Comparison of ENCODE assay signal across 7 cellular contexts in the genomic region with DNA sequence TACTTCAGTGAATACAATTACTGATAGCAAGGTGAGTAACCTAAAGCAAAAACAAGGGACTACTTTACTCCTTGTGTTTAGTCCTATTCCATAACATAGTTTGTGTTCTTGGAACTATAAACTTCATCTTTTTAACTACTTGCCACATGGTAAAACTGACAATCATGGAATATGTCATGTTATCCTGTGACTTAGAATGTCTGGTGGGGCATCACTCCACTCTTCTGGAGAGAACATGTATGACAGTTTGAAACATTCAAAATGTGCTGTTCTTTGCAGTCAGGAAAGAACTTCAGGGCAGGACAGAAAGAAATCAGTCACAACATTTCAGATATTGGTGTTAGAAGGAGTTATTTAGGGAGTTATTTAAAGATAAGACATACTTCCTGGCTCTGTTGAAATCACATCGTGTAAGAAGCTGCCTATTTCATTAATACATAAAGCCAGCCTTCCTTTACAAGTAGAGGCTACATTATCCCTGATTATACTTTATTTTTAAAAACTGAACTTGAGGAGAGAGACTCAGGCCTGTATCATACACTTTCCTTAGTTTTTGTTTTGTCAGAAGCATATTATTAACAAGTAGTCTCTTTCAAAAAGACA.
DNase-seq lines count a peak whose midpoint lies in the region; ATAC-seq and TF ChIP-seq lines count a peak whose summit lies in the region.
"Not testable (repeated sequence)": the region's sequence is repeated elsewhere in the genome, so short reads cannot be mapped to it uniquely, and the experiment has no call there.

No MANE protein-coding gene starts in this region.

- not testable (repeated sequence) for H2AFZ ChIP-seq in neural cell (ENCODE audit: low read depth, low read length)

- H3K9me3 ChIP-seq in cardiac muscle cell (ENCODE audit: low read depth); neural cell (ENCODE audit: low read length): not testable (repeated sequence)

- not testable (repeated sequence) for H3K36me3 ChIP-seq in cardiac muscle cell; neural cell (ENCODE audit: insufficient read depth, low read length)

- not testable (repeated sequence) for H3K4me1 ChIP-seq in cardiac muscle cell (ENCODE audit: low read depth)

- peak; percentile 28 for TF ChIP-seq RAD21 in neural cell (conservative IDR thresholded peaks at IDR 0.05)

- H3K4me3 Mint-ChIP-seq in CD14-positive monocyte, type B pancreatic cell: not testable (repeated sequence)

- intact Hi-C loops in CD14-positive monocyte (cut with micrococcal nuclease), result not testable (repeated sequence)

- H3K27me3 ChIP-seq in cardiac muscle cell; neural cell (ENCODE audit: insufficient read depth, low read depth, low read length): not testable (repeated sequence)

- not testable (repeated sequence) for H3K4me2 ChIP-seq in neural cell (ENCODE audit: low read length)

- H3K79me2 ChIP-seq in neural cell (replicated peaks; ENCODE audit: insufficient read depth, low read length), result not testable (repeated sequence)

- DNase-seq in CD14-positive monocyte (ENCODE audit: low spot score); type B pancreatic cell (ENCODE audit: extremely low spot score, unreplicated experiment): not testable (repeated sequence)
- peak; percentile 38 for DNase-seq in dermis blood vessel endothelial cell
- peak; percentile 54 for DNase-seq in fibroblast of pulmonary artery (ENCODE audit: low read depth)
- peak in 1 of 2 donors; percentile 70 for DNase-seq in cardiac muscle cell (ENCODE audit: low read depth in 1 of 2, low spot score in 1 of 2)

- peak; percentile 37; the same call in 1 of the 3 replicates for ATAC-seq in SK-N-SH treated with all-trans-retinoic acid at 6 μM for 48 hours

- H3K4me1 Mint-ChIP-seq in CD14-positive monocyte; type B pancreatic cell (ENCODE audit: unreplicated experiment): not testable (repeated sequence)

- H3K9me3 Mint-ChIP-seq in CD14-positive monocyte, type B pancreatic cell: not testable (repeated sequence)

- not testable (repeated sequence) for H3K9ac ChIP-seq in neural cell (ENCODE audit: low read length)

- not testable (repeated sequence) for H3K27me3 Mint-ChIP-seq in CD14-positive monocyte (ENCODE audit: low read depth in 3 of 3); type B pancreatic cell

- H3K4me3 ChIP-seq in fibroblast of pulmonary artery (replicated peaks; ENCODE audit: low read depth, low read length); cardiac muscle cell; neural cell (ENCODE audit: low read length): not testable (repeated sequence)

- not testable (repeated sequence) for H3F3A ChIP-seq in neural cell (ENCODE audit: insufficient read depth, low read length, poor library complexity, severe bottlenecking)

- not testable (repeated sequence) for H3K27ac Mint-ChIP-seq in CD14-positive monocyte, type B pancreatic cell

- not testable (repeated sequence) for H4K20me1 ChIP-seq in neural cell (ENCODE audit: insufficient read depth)

- not testable (repeated sequence) for H3K27ac ChIP-seq in cardiac muscle cell; neural cell (ENCODE audit: low read length)

- not testable (repeated sequence) for TF ChIP-seq EP300 in neural cell (conservative IDR thresholded peaks at IDR 0.05; ENCODE audit: poor library complexity, severe bottlenecking)

- TF ChIP-seq CTCF in CD14-positive monocyte (IDR thresholded peaks at IDR 0.05), result peak; percentile 34
- TF ChIP-seq CTCF in fibroblast of pulmonary artery (IDR thresholded peaks at IDR 0.05; ENCODE audit: low read length, missing control alignments), result peak; percentile 10
- peak; percentile 15 for TF ChIP-seq CTCF in cardiac muscle cell (IDR thresholded peaks at IDR 0.05; ENCODE audit: low read depth, low read length)
- TF ChIP-seq CTCF in neural cell (IDR thresholded peaks at IDR 0.05; ENCODE audit: poor library complexity, severe bottlenecking), result not testable (repeated sequence)
- TF ChIP-seq CTCF in type B pancreatic cell (conservative IDR thresholded peaks at IDR 0.05), result peak; percentile 37

- H3K9me2 ChIP-seq in neural cell (ENCODE audit: insufficient read depth, low read length), result not testable (repeated sequence)

- not testable (repeated sequence) for H3K36me3 Mint-ChIP-seq in CD14-positive monocyte, type B pancreatic cell

TF ChIP-seq in neural cell, 6 proteins besides CTCF, POLR2A, EP300 and RAD21:
- TF ChIP-seq SMC3 (conservative IDR thresholded peaks at IDR 0.05; ENCODE audit: poor library complexity), result peak; percentile 27
